Comparison of ENCODE assay signal across 8 cellular contexts in genomic region chr3:129182390-129183180, GRCh38. TPM values are rescaled to one million over a fixed set of nuclear protein-coding genes. Genes with fewer than 3 reads are reported as not detected.
A peak's percentile ranks its signal among the peaks of the same experiment; 100 is the strongest.
DNase-seq lines count a peak whose midpoint lies in the region; ATAC-seq and TF ChIP-seq lines count a peak whose summit lies in the region.

No MANE protein-coding gene starts in this region.

- H3K4me2 ChIP-seq in BLaER1 treated with 17β-estradiol and CSF1 and Interleukin-3, amounts not matched to agents 10 nM and 100 nM: peak overlapping the region; percentile 72 to 96 (median 88)

- no peaks in the 10 kb centered on the region for H3K9me3 ChIP-seq in BLaER1 treated with 17β-estradiol and CSF1 and Interleukin-3, amounts not matched to agents 10 nM and 100 nM (replicated peaks in 1 of 11)
- H3K9me3 ChIP-seq in gastroesophageal sphincter: no peaks in the 10 kb centered on the region
- H3K9me3 ChIP-seq in psoas muscle: no peaks in the 10 kb centered on the region

- no peaks in the 10 kb centered on the region for H3K9me3 Mint-ChIP-seq in HFFc6
- H3K9me3 Mint-ChIP-seq in activated CD8-positive, alpha-beta T cell treated with anti-CD3 and anti-CD28 coated beads, Interleukin-2, amount 10 ng/mL, durations not matched to agents 7 days and 5 days (ENCODE audit: insufficient read depth): no peaks in the 10 kb centered on the region

- H3K27ac ChIP-seq in BLaER1 treated with 17β-estradiol and CSF1 and Interleukin-3, amounts not matched to agents 10 nM and 100 nM: peak overlapping the region; percentile 97 to 100 (median 100)
- peak overlapping the region; percentile 98 to 100 (median 100) for H3K27ac ChIP-seq in gastroesophageal sphincter
- peak overlapping the region; percentile 100 for H3K27ac ChIP-seq in psoas muscle

- WGBS in gastroesophageal sphincter (ENCODE audit: low coverage in 1 of 2), 2 donors: 0% methylated on average over 11 to 22 of the region's 23 CpGs
- 0 to 1% (median 0%) methylated on average over 23 of the region's 23 CpGs for WGBS in psoas muscle, 3 donors

- POLR2A ChIA-PET in activated CD8-positive, alpha-beta T cell treated with anti-CD3 and anti-CD28 coated beads, Interleukin-2, amount 10 ng/mL, durations not matched to agents 7 days and 5 days (lab: Charles Lee): interaction anchor here (0.6 to 4.0 kb wide), 20 partner anchors 9 to 1127 kb away, joined by 3 to 43 read pairs (median 6); partner anchors contain the start of genes COPG1, HMCES and RAB43

- no peak for TF ChIP-seq CTCF in HFFc6 (IDR thresholded peaks at IDR 0.05)
- no peak for TF ChIP-seq CTCF in gastroesophageal sphincter (IDR thresholded peaks at IDR 0.05)
- TF ChIP-seq CTCF in psoas muscle (IDR thresholded peaks at IDR 0.05): no peak

- peak in 1 of 2 donors; percentile 9 for TF ChIP-seq POLR2A in gastroesophageal sphincter (IDR thresholded peaks at IDR 0.05)

- H3K4me3 ChIP-seq in BLaER1 treated with 17β-estradiol and CSF1 and Interleukin-3, amounts not matched to agents 10 nM and 100 nM: peak overlapping the region; percentile 89 to 100 (median 98)
- peak overlapping the region; percentile 90 to 96 for H3K4me3 ChIP-seq in gastroesophageal sphincter
- H3K4me3 ChIP-seq in psoas muscle: peak overlapping the region; percentile 97

- peaks cover 46 to 70% (median 58%) of the 10 kb centered on the region in 10 experiments for H3K4me1 ChIP-seq in BLaER1 treated with 17β-estradiol and CSF1 and Interleukin-3, amounts not matched to agents 10 nM and 100 nM
- H3K4me1 ChIP-seq in gastroesophageal sphincter: peaks cover under 1 to 72% (median 31%) of the 10 kb centered on the region in 3 donors
- peaks cover 52% of the 10 kb centered on the region for H3K4me1 ChIP-seq in psoas muscle

- H3K4me3 Mint-ChIP-seq in HFFc6: peak overlapping the region; percentile 98
- peak overlapping the region; percentile 92 for H3K4me3 Mint-ChIP-seq in activated CD8-positive, alpha-beta T cell treated with anti-CD3 and anti-CD28 coated beads, Interleukin-2, amount 10 ng/mL, durations not matched to agents 7 days and 5 days

- no peaks in the 10 kb centered on the region for H3K27me3 ChIP-seq in BLaER1 treated with 17β-estradiol and CSF1 and Interleukin-3, amounts not matched to agents 10 nM and 100 nM
- H3K27me3 ChIP-seq in gastroesophageal sphincter (no peaks in the 10 kb centered on the region), psoas muscle (ENCODE audit: insufficient read depth in 3 of 3, low read length in 2 of 3) (no peaks in the 10 kb centered on the region)

- peak; percentile 9 for DNase-seq in HFFc6
- peak; percentile 57 for DNase-seq in activated CD8-positive, alpha-beta T cell treated with anti-CD3 and anti-CD28 coated beads, Interleukin-2, amount 10 ng/mL, durations not matched to agents 7 days and 5 days
- DNase-seq in psoas muscle: no peak

- H3K36me3 ChIP-seq in BLaER1 treated with 17β-estradiol and CSF1 and Interleukin-3, amounts not matched to agents 10 nM and 100 nM: peaks cover 34 to 50% (median 38%) of the 10 kb centered on the region in 11 experiments
- H3K36me3 ChIP-seq in gastroesophageal sphincter (peaks cover 0 to 15% of the 10 kb centered on the region in 2 donors), psoas muscle (ENCODE audit: insufficient read depth in 1 of 2, low read depth in 1 of 2) (peaks cover 0 to 16% of the 10 kb centered on the region in 2 donors)

- peak overlapping the region; percentile 97 for H3K27ac Mint-ChIP-seq in HFFc6
- peak overlapping the region; percentile 98 for H3K27ac Mint-ChIP-seq in activated CD8-positive, alpha-beta T cell treated with anti-CD3 and anti-CD28 coated beads, Interleukin-2, amount 10 ng/mL, durations not matched to agents 7 days and 5 days

- H3K36me3 Mint-ChIP-seq in HFFc6 (ENCODE audit: low read depth): peaks cover 32% of the 10 kb centered on the region
- H3K36me3 Mint-ChIP-seq in activated CD8-positive, alpha-beta T cell treated with anti-CD3 and anti-CD28 coated beads, Interleukin-2, amount 10 ng/mL, durations not matched to agents 7 days and 5 days (ENCODE audit: low read depth): peaks cover 48% of the 10 kb centered on the region

- peaks cover 48 to 59% (median 52%) of the 10 kb centered on the region in 11 experiments for H4K20me1 ChIP-seq in BLaER1 treated with 17β-estradiol and CSF1 and Interleukin-3, amounts not matched to agents 10 nM and 100 nM

- CTCF ChIA-PET in activated CD8-positive, alpha-beta T cell treated with anti-CD3 and anti-CD28 coated beads, Interleukin-2, amount 10 ng/mL, durations not matched to agents 7 days and 5 days (lab: Charles Lee): interaction anchor here (0.7 to 3.2 kb wide), 10 partner anchors 13 to 167 kb away, joined by 3 to 31 read pairs (median 4); partner anchors contain the start of gene COPG1

- TF ChIP-seq EP300 in gastroesophageal sphincter (IDR thresholded peaks at IDR 0.05): no peak

- intact Hi-C loops in psoas muscle (cut with DNase I): loop anchor here (1.0 to 5.0 kb wide), 3 partner anchors 43 to 65 kb away; partner anchors contain the start of gene COPG1 (in 2 of the 2)

- H3K9ac ChIP-seq in BLaER1 treated with 17β-estradiol and CSF1 and Interleukin-3, amounts not matched to agents 10 nM and 100 nM: peak overlapping the region; percentile 99 to 100 (median 100)

- H3K4me1 Mint-ChIP-seq in HFFc6 (ENCODE audit: low read depth): peaks cover 49% of the 10 kb centered on the region
- peaks cover 55% of the 10 kb centered on the region for H3K4me1 Mint-ChIP-seq in activated CD8-positive, alpha-beta T cell treated with anti-CD3 and anti-CD28 coated beads, Interleukin-2, amount 10 ng/mL, durations not matched to agents 7 days and 5 days (ENCODE audit: low read depth)

- no peak for ATAC-seq in activated CD8-positive, alpha-beta T cell treated with anti-CD3 and anti-CD28 coated beads, Interleukin-2, amount 10 ng/mL, durations not matched to agents 7 days and 5 days
- ATAC-seq in gastroesophageal sphincter (no peak), psoas muscle (peak; percentile 6 to 26 (median 22)), HG03342 (IDR thresholded peaks at IDR 0.05; ENCODE audit: unreplicated experiment) (no peak), HG03442 (IDR thresholded peaks at IDR 0.05; ENCODE audit: unreplicated experiment) (no peak), GM18907 (IDR thresholded peaks at IDR 0.05; ENCODE audit: unreplicated experiment) (no peak)

- H3K27me3 Mint-ChIP-seq in HFFc6 (ENCODE audit: insufficient read depth): peaks cover 1% of the 10 kb centered on the region
- H3K27me3 Mint-ChIP-seq in activated CD8-positive, alpha-beta T cell treated with anti-CD3 and anti-CD28 coated beads, Interleukin-2, amount 10 ng/mL, durations not matched to agents 7 days and 5 days (ENCODE audit: low read depth): no peaks in the 10 kb centered on the region

RNA-seq across cellular contexts. Expression of gene CNBP, which starts 1.1 kb away (rescaled TPM):
- total RNA-seq in HFFc6 (2021; fragmentation: NEBNext Ultra II Directional; extraction: Animal tissue kit (Norgen Biotek cat#: 25700)): 100 to 1,000 TPM; 229 to 242 (median 240) TPM
- 100 to 1,000 TPM; 263 to 273 TPM for total RNA-seq in activated CD8-positive, alpha-beta T cell treated with anti-CD3 and anti-CD28 coated beads, Interleukin-2, amount 10 ng/mL, durations not matched to agents 7 days and 5 days
- 100 to 1,000 TPM; 420 to 667 (median 590) TPM for total RNA-seq in gastroesophageal sphincter
- 100 to 1,000 TPM; 754 to 850 (median 816) TPM for total RNA-seq in psoas muscle
- 100 to 1,000 TPM; 423 to 678 (median 575) TPM for polyA plus RNA-seq in psoas muscle

RNA-seq across cellular contexts. Expression of gene ISY1, which starts 21.7 kb away (rescaled TPM):
- total RNA-seq in HFFc6 (2021; fragmentation: NEBNext Ultra II Directional; extraction: Animal tissue kit (Norgen Biotek cat#: 25700)): 10 to 100 TPM; 34.6 to 50.6 (median 42.2) TPM
- total RNA-seq in activated CD8-positive, alpha-beta T cell treated with anti-CD3 and anti-CD28 coated beads, Interleukin-2, amount 10 ng/mL, durations not matched to agents 7 days and 5 days: 10 to 100 TPM; 57.9 to 65.7 TPM
- total RNA-seq in gastroesophageal sphincter: 10 to 100 TPM; 22.6 to 30.4 (median 25.7) TPM
- total RNA-seq in psoas muscle: 10 to 100 TPM; 25.9 to 39.3 (median 31.7) TPM
- polyA plus RNA-seq in psoas muscle: 10 to 100 TPM; 27.6 to 56.0 (median 42.8) TPM

Comparison
In these comparisons a context has a peak if more than half of its experiments do, and no peak if none do; other contexts are left out.
1. DNase-seq: peak in HFFc6 (single experiment) and activated CD8-positive, alpha-beta T cell treated with anti-CD3 and anti-CD28 coated beads, Interleukin-2, amount 10 ng/mL, durations not matched to agents 7 days and 5 days (single experiment); none in psoas muscle (0 of 2).
2. ATAC-seq: peak in psoas muscle (4 of 4); none in activated CD8-positive, alpha-beta T cell treated with anti-CD3 and anti-CD28 coated beads, Interleukin-2, amount 10 ng/mL, durations not matched to agents 7 days and 5 days (single experiment), gastroesophageal sphincter (single experiment), HG03342 (single experiment), HG03442 (single experiment) and GM18907 (single experiment).
3. Peak in every context shown above with its lines, with median percentiles within 50 percentile points of each other: H3K27ac ChIP-seq and H3K4me3 ChIP-seq.